Comparison of ENCODE assay signal across 1 cellular context in genomic region chr3:39383190-39383912, GRCh38.
TF ChIP-seq lines count a peak whose summit lies in the region.

TSS of gene SLC25A38 (plus strand) at chr3:39383370. CDS start at chr3:39383725, 355 bp downstream.

TF ChIP-seq in HepG2, 621 proteins besides CTCF, POLR2A, EP300 and RAD21 (continued from another document and continues in another):
- no peak for TF ChIP-seq KAT2B (IDR thresholded peaks at IDR 0.05; ENCODE audit: borderline replicate concordance, low read depth, low read length)
- no peak for TF ChIP-seq HNF4A (CRISPR knock-in tag; IDR thresholded peaks at IDR 0.05)
- 0 out of 2 replicates have a peak, but pooled peaks have one; percentile 33 for TF ChIP-seq TEAD2 (CRISPR knock-in tag; IDR thresholded peaks at IDR 0.05)
- 0 out of 2 replicates have a peak, but pooled peaks have one; percentile 48 for TF ChIP-seq PCBP1 (IDR thresholded peaks at IDR 0.05; ENCODE audit: borderline replicate concordance, low read depth, low read length)
- TF ChIP-seq JUN (CRISPR knock-in tag; IDR thresholded peaks at IDR 0.05) = 0 out of 2 replicates have a peak, but pooled peaks have one; percentile 32
- TF ChIP-seq ZNF441 (CRISPR knock-in tag; IDR thresholded peaks at IDR 0.05; ENCODE audit: borderline replicate concordance) = no peak; the same call in 1 of the 2 replicates
- no peak for TF ChIP-seq AKAP8 (CRISPR knock-in tag; IDR thresholded peaks at IDR 0.05)
- no peak for TF ChIP-seq ZFP41 (CRISPR knock-in tag; IDR thresholded peaks at IDR 0.05; ENCODE audit: borderline replicate concordance)
- no peak for TF ChIP-seq CHD4 (IDR thresholded peaks at IDR 0.05; ENCODE audit: borderline replicate concordance, low read length)
- TF ChIP-seq NFIC (IDR thresholded peaks at IDR 0.05; ENCODE audit: low read length) = no peak
- TF ChIP-seq ZZZ3 (CRISPR knock-in tag; IDR thresholded peaks at IDR 0.05; ENCODE audit: borderline replicate concordance) = no peak
- peak; percentile 63; the same call in 1 of the 2 replicates for TF ChIP-seq TFAP4 (IDR thresholded peaks at IDR 0.05; ENCODE audit: borderline replicate concordance, low read depth)
- 0 out of 2 replicates have a peak, but pooled peaks have one; percentile 27 for TF ChIP-seq REXO4 (CRISPR knock-in tag; IDR thresholded peaks at IDR 0.05; ENCODE audit: borderline replicate concordance)
- TF ChIP-seq EEA1 (CRISPR knock-in tag; IDR thresholded peaks at IDR 0.05; ENCODE audit: borderline replicate concordance) = no peak; the same call in 1 of the 2 replicates
- no peak for TF ChIP-seq ZNF629 (CRISPR knock-in tag; conservative IDR thresholded peaks at IDR 0.05)
- TF ChIP-seq CBX5 (CRISPR knock-in tag; IDR thresholded peaks at IDR 0.05; ENCODE audit: borderline replicate concordance) = no peak
- TF ChIP-seq CREBL2 (CRISPR knock-in tag; IDR thresholded peaks at IDR 0.05; ENCODE audit: borderline replicate concordance) = no peak
- no peak for TF ChIP-seq ZNF33B (CRISPR knock-in tag; IDR thresholded peaks at IDR 0.05)
- TF ChIP-seq ZNF678 (CRISPR knock-in tag; IDR thresholded peaks at IDR 0.05) = peak; percentile 18; the same call in 1 of the 2 replicates
- no peak for TF ChIP-seq ZFP90 (CRISPR knock-in tag; IDR thresholded peaks at IDR 0.05; ENCODE audit: borderline replicate concordance)
- TF ChIP-seq PAF1 (CRISPR knock-in tag; IDR thresholded peaks at IDR 0.05) = no peak
- no peak for TF ChIP-seq CBX1 (IDR thresholded peaks at IDR 0.05; ENCODE audit: low read depth)
- 0 out of 2 replicates have a peak, but pooled peaks have one; percentile 11 for TF ChIP-seq WIZ (CRISPR knock-in tag; IDR thresholded peaks at IDR 0.05)
- TF ChIP-seq MEIS2 (CRISPR knock-in tag; IDR thresholded peaks at IDR 0.05) = no peak
- TF ChIP-seq ZNF770 (CRISPR knock-in tag; IDR thresholded peaks at IDR 0.05) = peak; percentile 44
- no peak for TF ChIP-seq GRHL1 (CRISPR knock-in tag; conservative IDR thresholded peaks at IDR 0.05)
- TF ChIP-seq SAP130 (CRISPR knock-in tag; IDR thresholded peaks at IDR 0.05; ENCODE audit: low read depth) = peak; percentile 88
- 0 out of 2 replicates have a peak, but pooled peaks have one; percentile 59 for TF ChIP-seq ZMYM2 (CRISPR knock-in tag; IDR thresholded peaks at IDR 0.05)
- TF ChIP-seq GABPA (IDR thresholded peaks at IDR 0.05; ENCODE audit: low read depth, low read length) = peak; percentile 67
- TF ChIP-seq GABPA (CRISPR knock-in tag; IDR thresholded peaks at IDR 0.05; ENCODE audit: low read depth) = peak; percentile 91
- TF ChIP-seq ZNF598 (CRISPR knock-in tag; IDR thresholded peaks at IDR 0.05; ENCODE audit: borderline replicate concordance) = 0 out of 2 replicates have a peak, but pooled peaks have one; percentile 63
- peak; percentile 33; the same call in 1 of the 2 replicates for TF ChIP-seq KDM3A (CRISPR knock-in tag; IDR thresholded peaks at IDR 0.05; ENCODE audit: low read depth)
- 0 out of 2 replicates have a peak, but pooled peaks have one; percentile 21 for TF ChIP-seq NFYB (CRISPR knock-in tag; IDR thresholded peaks at IDR 0.05)
- TF ChIP-seq ZIK1 (CRISPR knock-in tag; IDR thresholded peaks at IDR 0.05; ENCODE audit: borderline replicate concordance, low read depth) = no peak
- TF ChIP-seq GTF2F1 (IDR thresholded peaks at IDR 0.05; ENCODE audit: low read length) = no peak
- TF ChIP-seq GLMP (CRISPR knock-in tag; IDR thresholded peaks at IDR 0.05; ENCODE audit: borderline replicate concordance) = no peak
- TF ChIP-seq ZNF562 (CRISPR knock-in tag; IDR thresholded peaks at IDR 0.05; ENCODE audit: borderline replicate concordance) = no peak
- TF ChIP-seq TERF1 (CRISPR knock-in tag; IDR thresholded peaks at IDR 0.05) = no peak
- TF ChIP-seq NFKBIZ (CRISPR knock-in tag; IDR thresholded peaks at IDR 0.05) = no peak; the same call in 1 of the 2 replicates
- TF ChIP-seq MZF1 (CRISPR knock-in tag; IDR thresholded peaks at IDR 0.05; ENCODE audit: borderline replicate concordance) = no peak
- no peak for TF ChIP-seq ZNF3 (CRISPR knock-in tag; IDR thresholded peaks at IDR 0.05)
- TF ChIP-seq ZNF343 (CRISPR knock-in tag; IDR thresholded peaks at IDR 0.05) = no peak
- TF ChIP-seq MED1 (CRISPR knock-in tag; IDR thresholded peaks at IDR 0.05) = no peak
- TF ChIP-seq NFIB (CRISPR knock-in tag; IDR thresholded peaks at IDR 0.05; ENCODE audit: borderline replicate concordance) = no peak
- TF ChIP-seq MED8 (CRISPR knock-in tag; IDR thresholded peaks at IDR 0.05; ENCODE audit: insufficient replicate concordance) = peak; percentile 45
- peak; percentile 84 for TF ChIP-seq YEATS4 (CRISPR knock-in tag; IDR thresholded peaks at IDR 0.05; ENCODE audit: borderline replicate concordance)
- TF ChIP-seq MYC (CRISPR knock-in tag; IDR thresholded peaks at IDR 0.05; ENCODE audit: borderline replicate concordance) = peak; percentile 30
- no peak for TF ChIP-seq ZNF276 (CRISPR knock-in tag; IDR thresholded peaks at IDR 0.05; ENCODE audit: low read depth)
- TF ChIP-seq ZNF687 (CRISPR knock-in tag; IDR thresholded peaks at IDR 0.05) = peak; percentile 94
- TF ChIP-seq PHF8 (CRISPR knock-in tag; IDR thresholded peaks at IDR 0.05) = peak; percentile 86
- TF ChIP-seq CENPT (CRISPR knock-in tag; IDR thresholded peaks at IDR 0.05; ENCODE audit: low read depth) = no peak
- TF ChIP-seq ZNF7 (CRISPR knock-in tag; IDR thresholded peaks at IDR 0.05) = no peak
- no peak for TF ChIP-seq FOXA1 (IDR thresholded peaks at IDR 0.05)
- 0 out of 2 replicates have a peak, but pooled peaks have one; percentile 3 for TF ChIP-seq FOXA1 (CRISPR knock-in tag; IDR thresholded peaks at IDR 0.05)
- no peak for TF ChIP-seq AGO1 (IDR thresholded peaks at IDR 0.05; ENCODE audit: low read depth, low read length, poor library complexity, severe bottlenecking)
- 0 out of 2 replicates have a peak, but pooled peaks have one; percentile 19 for TF ChIP-seq ZNF550 (CRISPR knock-in tag; IDR thresholded peaks at IDR 0.05; ENCODE audit: borderline replicate concordance)
- TF ChIP-seq CEBPB (IDR thresholded peaks at IDR 0.05; ENCODE audit: borderline replicate concordance, low read depth, low read length) = no peak
- TF ChIP-seq MTERF4 (CRISPR knock-in tag; IDR thresholded peaks at IDR 0.05) = 0 out of 2 replicates have a peak, but pooled peaks have one; percentile 43
- peak; percentile 74; the same call in 1 of the 2 replicates for TF ChIP-seq MTA1 (CRISPR knock-in tag; IDR thresholded peaks at IDR 0.05; ENCODE audit: borderline replicate concordance)
- no peak for TF ChIP-seq ARNT2 (CRISPR knock-in tag; IDR thresholded peaks at IDR 0.05; ENCODE audit: low read depth)
- no peak for TF ChIP-seq MAFK (conservative IDR thresholded peaks at IDR 0.05 in 1 of 2, IDR thresholded peaks at IDR 0.05 in 1 of 2; ENCODE audit: low read length in 2 of 2)
